In the genomic region with DNA sequence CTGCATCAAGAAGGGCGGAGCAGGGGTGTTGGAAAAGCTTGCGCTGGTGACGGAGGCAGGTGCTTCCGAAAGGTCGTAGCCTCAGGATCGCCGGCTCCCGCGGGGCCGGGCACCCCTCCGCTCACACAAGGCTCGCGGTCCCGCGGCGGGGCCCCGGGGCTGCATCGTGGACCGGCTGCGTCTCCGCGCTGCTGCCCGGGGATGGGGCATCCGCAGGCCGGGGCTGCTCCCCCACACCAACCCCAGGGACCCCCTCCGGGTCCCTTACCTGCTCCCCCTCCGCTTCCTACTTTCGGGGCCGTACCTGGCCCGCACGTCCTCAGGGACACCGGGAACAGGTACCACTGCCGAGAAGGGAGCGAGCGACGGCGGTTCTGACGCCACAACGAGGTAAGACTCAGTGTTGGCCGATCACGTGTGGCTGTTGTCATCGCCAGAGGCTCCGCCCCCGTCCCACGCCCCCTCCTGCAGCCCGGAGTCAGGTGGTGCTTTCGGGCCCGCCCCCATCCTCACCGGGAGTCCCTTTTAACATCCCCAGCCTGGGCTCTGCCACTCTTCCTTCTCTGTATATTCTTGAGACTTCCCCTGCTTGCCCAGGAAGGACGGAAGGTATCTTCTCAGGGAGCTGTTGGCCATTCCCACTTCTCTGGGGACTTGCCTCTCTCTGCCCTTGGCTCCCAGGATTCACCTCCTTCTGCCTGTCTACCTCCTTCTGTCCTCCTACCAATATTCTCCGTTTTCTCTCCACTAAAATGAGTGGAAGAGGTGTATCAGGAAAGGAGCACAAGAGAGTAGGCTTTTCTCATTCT, we compare ENCODE assay signal across 8 cellular contexts. TPM values are rescaled to one million over a fixed set of nuclear protein-coding genes. Genes with fewer than 3 reads are reported as not detected.
A peak's percentile ranks its signal among the peaks of the same experiment; 100 is the strongest.
DNase-seq lines count a peak whose midpoint lies in the region; ATAC-seq and TF ChIP-seq lines count a peak whose summit lies in the region.

A gene (minus strand): TSS at position 399 of the 809 bp plus-strand sequence. CDS start 1,014 bp downstream, outside the sequence.

- intact Hi-C loops in CD4-positive, alpha-beta memory T cell (cut with micrococcal nuclease): loop anchor here (2.0 to 5.0 kb wide), 2 partner anchors 56 to 93 kb away; a partner anchor contains a TSS
- intact Hi-C loops in left cardiac atrium (cut with DNase I) (no loop called here), posterior vena cava (cut with DNase I) (no loop called here), transverse colon (cut with DNase I; ENCODE audit: low total_unique reads) (no loop called here)

- H3K27ac ChIP-seq in CD4-positive, alpha-beta memory T cell (ENCODE audit: low read depth, low read length): peak within 1 kb of the TSS; percentile 78
- no peak within 1 kb of the TSS for H3K27ac ChIP-seq in RWPE2 (ENCODE audit: poor library complexity, severe bottlenecking)
- H3K27ac ChIP-seq in transverse colon: peak within 1 kb of the TSS in 2 of 4 donors; percentile 21 to 62

- peaks cover 0 to 5% (median 4%) of the 10 kb centered on the region in 4 donors for H3K4me1 Mint-ChIP-seq in CD4-positive, alpha-beta memory T cell

- H3K36me3 Mint-ChIP-seq in CD4-positive, alpha-beta memory T cell: peaks cover 0 to 8% of the 10 kb centered on the region in 2 donors
- peaks cover 0 to 5% of the 10 kb centered on the region in 2 donors for H3K36me3 Mint-ChIP-seq in activated naive CD4-positive, alpha-beta T cell treated with anti-CD3 and anti-CD28 coated beads, Interleukin-2, amount 50 U/mL, for 72 hours

- CTCF ChIA-PET in CD4-positive, alpha-beta memory T cell (lab: Charles Lee; ENCODE audit: partially characterized antibody): interaction anchor here (0.9 to 1.4 kb wide), 2 partner anchors 31 to 179 kb away, joined by 3 read pairs; no protein-coding TSS in a partner anchor

- H3K4me3 Mint-ChIP-seq in CD4-positive, alpha-beta memory T cell: peak within 1 kb of the TSS; percentile 73 to 86 (median 80)

- H3K4me1 ChIP-seq in CD4-positive, alpha-beta memory T cell (ENCODE audit: insufficient read depth, low read length): peaks cover 7% of the 10 kb centered on the region
- H3K4me1 ChIP-seq in RWPE2 (ENCODE audit: insufficient read depth, poor library complexity, severe bottlenecking) (no peaks in the 10 kb centered on the region), transverse colon (no peaks in the 10 kb centered on the region)

- H3K4me3 ChIP-seq in CD4-positive, alpha-beta memory T cell (ENCODE audit: low read length in 2 of 2): peak within 1 kb of the TSS in 1 of 2 donors; percentile 71
- H3K4me3 ChIP-seq in RWPE2 (ENCODE audit: severe bottlenecking) (peak within 1 kb of the TSS; percentile 65), transverse colon (peak within 1 kb of the TSS; percentile 38 to 74 (median 48))

- TF ChIP-seq CTCF in RWPE2 (IDR thresholded peaks at IDR 0.05; ENCODE audit: poor library complexity, severe bottlenecking) (no peak), transverse colon (IDR thresholded peaks at IDR 0.05) (no peak)

- H3K27ac Mint-ChIP-seq in CD4-positive, alpha-beta memory T cell: peak within 1 kb of the TSS; percentile 54 to 89 (median 83)
- peak within 1 kb of the TSS; percentile 54 to 72 for H3K27ac Mint-ChIP-seq in activated naive CD4-positive, alpha-beta T cell treated with anti-CD3 and anti-CD28 coated beads, Interleukin-2, amount 50 U/mL, for 72 hours

- H3K9me3 ChIP-seq in CD4-positive, alpha-beta memory T cell (ENCODE audit: control insufficient read depth in 1 of 2, low read length in 2 of 2): no peaks in the 10 kb centered on the region
- no peaks in the 10 kb centered on the region for H3K9me3 ChIP-seq in RWPE2 (ENCODE audit: severe bottlenecking)
- no peaks in the 10 kb centered on the region for H3K9me3 ChIP-seq in transverse colon

- H3K27me3 Mint-ChIP-seq in CD4-positive, alpha-beta memory T cell: no peaks in the 10 kb centered on the region

- in situ Hi-C loops in transverse colon (cut with MboI; ENCODE audit: low pct_ligation_motif_present in 1 of 4, low pct_unique_long_range_greater_than_20kb in 1 of 4, low sequenced_read_pairs in 3 of 4): no loop called here

- DNase-seq in CD4-positive, alpha-beta memory T cell: peak; percentile 79 to 89 (median 84)
- DNase-seq in HT1080 (ENCODE audit: low read depth): peak; percentile 51
- DNase-seq in RWPE2 (ENCODE audit: low spot score): peak; percentile 61
- DNase-seq in activated naive CD4-positive, alpha-beta T cell treated with anti-CD3 and anti-CD28 coated beads, Interleukin-2, amount 50 U/mL, for 72 hours (ENCODE audit: low spot score in 2 of 2): peak; percentile 74 to 85
- peak; percentile 71 for DNase-seq in left cardiac atrium
- DNase-seq in posterior vena cava (ENCODE audit: low spot score): peak; percentile 85
- DNase-seq in transverse colon: peak; percentile 86

- H3K27me3 ChIP-seq in CD4-positive, alpha-beta memory T cell (ENCODE audit: insufficient read depth, low read length): no peaks in the 10 kb centered on the region
- H3K27me3 ChIP-seq in RWPE2 (ENCODE audit: insufficient read depth, poor library complexity, severe bottlenecking): no peaks in the 10 kb centered on the region
- H3K27me3 ChIP-seq in transverse colon: no peaks in the 10 kb centered on the region

- no peaks in the 10 kb centered on the region for H3K36me3 ChIP-seq in CD4-positive, alpha-beta memory T cell (ENCODE audit: insufficient read depth, low read length)
- H3K36me3 ChIP-seq in RWPE2 (ENCODE audit: low read depth) (no peaks in the 10 kb centered on the region), transverse colon (no peaks in the 10 kb centered on the region)

- peaks cover 0 to 4% (median 0%) of the 10 kb centered on the region in 8 donors for H3K9me3 Mint-ChIP-seq in CD4-positive, alpha-beta memory T cell
- no peaks in the 10 kb centered on the region for H3K9me3 Mint-ChIP-seq in activated naive CD4-positive, alpha-beta T cell treated with anti-CD3 and anti-CD28 coated beads, Interleukin-2, amount 50 U/mL, for 72 hours

- no peak for TF ChIP-seq EP300 in transverse colon (IDR thresholded peaks at IDR 0.05; ENCODE audit: low read depth)

- 47 to 50% methylated on average over 1 to 40 of the region's 51 CpGs for WGBS in transverse colon (ENCODE audit: low coverage in 1 of 2), 2 donors

- POLR2A ChIA-PET in CD4-positive, alpha-beta memory T cell (lab: Charles Lee; ENCODE audit: partially characterized antibody): interaction anchor here (1.6 kb wide), 1 partner anchor 95 kb away, joined by 4 read pairs; no protein-coding TSS in a partner anchor

- peak; percentile 66 for TF ChIP-seq POLR2A in transverse colon (IDR thresholded peaks at IDR 0.05)

- ATAC-seq in GM19463 (IDR thresholded peaks at IDR 0.05; ENCODE audit: unreplicated experiment): peak; percentile 97
- peak; percentile 98 for ATAC-seq in RWPE2 (ENCODE audit: low read depth)
- ATAC-seq in activated naive CD4-positive, alpha-beta T cell treated with anti-CD3 and anti-CD28 coated beads, Interleukin-2, amount 50 U/mL, for 72 hours: peak; percentile 100
- ATAC-seq in left cardiac atrium: peak; percentile 93 to 98

RNA-seq across cellular contexts. Expression of the gene that starts here (rescaled TPM):
- 10 to 100 TPM; 41.9 to 48.2 TPM for total RNA-seq in CD4-positive, alpha-beta memory T cell
- 100 to 1,000 TPM in 1 of 2 donors, 10 to 100 TPM in 1; 71.4 to 112 TPM for polyA plus RNA-seq in CD4-positive, alpha-beta memory T cell
- total RNA-seq in HT1080 (2014; rRNA removed; shearing (Covaris generic)): 2.0 and 2.9 TPM in 2 replicates
- 7.9 and 8.8 TPM in 2 replicates for polyA plus RNA-seq in HT1080 (2015; cell fraction: cytosol; rRNA removed)
- 7.0 and 7.2 TPM in 2 replicates for polyA plus RNA-seq in HT1080 (2015; cell fraction: nucleus; rRNA removed)
- 10 to 100 TPM; 11.9 to 16.4 TPM for total RNA-seq in activated naive CD4-positive, alpha-beta T cell treated with anti-CD3 and anti-CD28 coated beads, Interleukin-2, amount 50 U/mL, for 72 hours
- total RNA-seq in left cardiac atrium (10 to 100 TPM in 1 of 2 donors, 1 to 10 TPM in 1; 8.4 to 18.6 TPM), posterior vena cava (under 1 TPM in 1 of 2 donors, not detected in 1; 0.57 TPM), transverse colon (1 to 10 TPM in 3 of 4 donors, not detected in 1; 7.5 to 9.1 (median 8.7) TPM)

Comparison
In these comparisons a context has a peak if more than half of its experiments do, and no peak if none do; other contexts are left out.
1. Peak in DNase-seq in posterior vena cava; RNA of the gene not detected or under 1 TPM.